In genomic region chr1:209576798-209577197, GRCh38 we compare ENCODE assay signal across 8 cellular contexts. TPM values are rescaled to one million over a fixed set of nuclear protein-coding genes. Genes with fewer than 3 reads are reported as not detected.
DNase-seq lines count a peak whose midpoint lies in the region; ATAC-seq and TF ChIP-seq lines count a peak whose summit lies in the region.

No MANE protein-coding gene starts in this region.

- DNase-seq in AG10803 (ENCODE audit: low read depth) (peak; percentile 58), NCI-H526 (lab: John Stamatoyannopoulos, UW) (peak; percentile 25 to 77), midbrain (lab: John Stamatoyannopoulos, UW) (peak; percentile 81)
- peak; percentile 78 for DNase-seq in activated CD8-positive, alpha-beta T cell treated with anti-CD3 and anti-CD28 coated beads for 36 hours
- peak; percentile 45 to 57 (median 55) for DNase-seq in effector memory CD8-positive, alpha-beta T cell
- peak; percentile 88 for DNase-seq in stimulated activated CD8-positive, alpha-beta memory T cell treated with anti-CD3 and anti-CD28 coated beads, Interleukin-4, amount 100 ng/mL, for 48 hours

- no peak overlapping the region for H3K4me3 ChIP-seq in AG10803 (ENCODE audit: low read length)

- H3K36me3 Mint-ChIP-seq in activated CD8-positive, alpha-beta T cell treated with anti-CD3 and anti-CD28 coated beads for 36 hours (ENCODE audit: low read depth), result no peaks in the 10 kb centered on the region
- no peaks in the 10 kb centered on the region for H3K36me3 Mint-ChIP-seq in effector memory CD8-positive, alpha-beta T cell (ENCODE audit: insufficient read depth)

- POLR2A ChIA-PET in activated CD8-positive, alpha-beta T cell treated with anti-CD3 and anti-CD28 coated beads for 36 hours (lab: Charles Lee), result interaction anchor here (1.2 kb wide), 1 partner anchor 32 kb away, joined by 3 read pairs; no protein-coding TSS in a partner anchor

- intact Hi-C loops in activated CD8-positive, alpha-beta T cell treated with anti-CD3 and anti-CD28 coated beads for 36 hours (cut with micrococcal nuclease), result loop anchor here (2.0 to 5.0 kb wide), 3 partner anchors 51 to 170 kb away; no protein-coding TSS in a partner anchor

- ATAC-seq in GM18909 (IDR thresholded peaks at IDR 0.05; ENCODE audit: poor library complexity, unreplicated experiment), result peak; percentile 68
- ATAC-seq in HG03378 (IDR thresholded peaks at IDR 0.05; ENCODE audit: unreplicated experiment), result peak; percentile 78
- peak; percentile 97 for ATAC-seq in activated CD8-positive, alpha-beta T cell treated with anti-CD3 and anti-CD28 coated beads for 36 hours
- peak; percentile 83 for ATAC-seq in effector memory CD8-positive, alpha-beta T cell (replicated peaks)

- TF ChIP-seq CTCF in AG10803 (conservative IDR thresholded peaks at IDR 0.05; ENCODE audit: low read length), result peak; percentile 96
- peak; percentile 95 for TF ChIP-seq CTCF in activated CD8-positive, alpha-beta T cell treated with anti-CD3 and anti-CD28 coated beads for 36 hours (IDR thresholded peaks at IDR 0.05)

- no peaks in the 10 kb centered on the region for H3K4me1 Mint-ChIP-seq in activated CD8-positive, alpha-beta T cell treated with anti-CD3 and anti-CD28 coated beads for 36 hours (ENCODE audit: low read depth)
- H3K4me1 Mint-ChIP-seq in effector memory CD8-positive, alpha-beta T cell (ENCODE audit: low read depth in 2 of 2), result peaks cover 0 to 3% of the 10 kb centered on the region in 2 donors

- H3K9me3 Mint-ChIP-seq in activated CD8-positive, alpha-beta T cell treated with anti-CD3 and anti-CD28 coated beads for 36 hours, result no peaks in the 10 kb centered on the region
- H3K9me3 Mint-ChIP-seq in effector memory CD8-positive, alpha-beta T cell, result no peaks in the 10 kb centered on the region

- H3K4me3 Mint-ChIP-seq in activated CD8-positive, alpha-beta T cell treated with anti-CD3 and anti-CD28 coated beads for 36 hours, result no peak overlapping the region
- no peak overlapping the region for H3K4me3 Mint-ChIP-seq in effector memory CD8-positive, alpha-beta T cell

- H3K27ac Mint-ChIP-seq in activated CD8-positive, alpha-beta T cell treated with anti-CD3 and anti-CD28 coated beads for 36 hours, result no peak overlapping the region
- no peak overlapping the region for H3K27ac Mint-ChIP-seq in effector memory CD8-positive, alpha-beta T cell

- CTCF ChIA-PET in activated CD8-positive, alpha-beta T cell treated with anti-CD3 and anti-CD28 coated beads for 36 hours (lab: Charles Lee), result interaction anchor here (0.6 to 6.8 kb wide), 33 partner anchors 9 to 193 kb away, joined by 3 to 51 read pairs (median 5); no protein-coding TSS in a partner anchor

- peaks cover 3% of the 10 kb centered on the region for H3K27me3 Mint-ChIP-seq in activated CD8-positive, alpha-beta T cell treated with anti-CD3 and anti-CD28 coated beads for 36 hours
- peaks cover 11 to 41% of the 10 kb centered on the region in 2 donors for H3K27me3 Mint-ChIP-seq in effector memory CD8-positive, alpha-beta T cell

RNA-seq across cellular contexts. Expression of gene CAMK1G, which starts 6.7 kb away (rescaled TPM):
- total RNA-seq in activated CD8-positive, alpha-beta T cell treated with anti-CD3 and anti-CD28 coated beads for 36 hours, result not detected
